ENCODE assay signal across 8 cellular contexts in the genomic region with DNA sequence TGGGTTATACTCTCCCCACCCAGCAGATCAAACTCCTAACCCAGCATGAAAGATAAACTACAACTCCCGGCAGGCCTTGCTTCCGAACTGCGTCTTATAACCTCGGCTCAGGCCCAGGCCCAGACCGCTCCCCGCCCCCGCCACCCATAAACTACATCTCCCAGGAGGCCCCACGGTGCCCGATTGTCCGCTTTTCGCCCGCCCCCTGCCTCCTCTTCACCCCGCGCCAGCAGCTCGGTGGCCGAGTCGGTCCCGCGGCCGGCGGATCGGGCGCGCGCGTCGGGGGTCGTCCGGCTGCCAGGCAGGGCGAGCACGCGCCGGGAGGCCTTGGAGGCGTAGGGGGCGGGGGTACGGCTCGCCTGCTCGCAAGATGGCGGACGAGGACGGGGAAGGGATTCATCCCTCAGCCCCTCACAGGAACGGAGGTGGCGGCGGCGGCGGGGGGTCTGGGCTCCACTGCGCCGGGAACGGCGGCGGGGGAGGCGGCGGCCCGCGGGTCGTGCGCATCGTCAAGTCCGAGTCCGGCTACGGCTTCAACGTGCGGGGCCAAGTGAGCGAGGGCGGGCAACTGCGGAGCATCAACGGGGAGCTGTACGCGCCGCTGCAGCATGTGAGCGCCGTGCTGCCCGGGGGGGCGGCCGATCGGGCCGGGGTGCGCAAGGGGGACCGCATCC. TPM values are rescaled to one million over a fixed set of nuclear protein-coding genes. Genes with fewer than 3 reads are reported as not detected.
DNase-seq lines count a peak whose midpoint lies in the region; ATAC-seq and TF ChIP-seq lines count a peak whose summit lies in the region.

SNX27 (plus strand) TSS at position 219 of the 674 bp plus-strand sequence; CDS start at position 371, 152 bp downstream.

- DNase-seq in DMS53 treated with DMSO at 0.1 percent for 48 hours (lab: John Stamatoyannopoulos, UW; ENCODE audit: unreplicated experiment), result peak; percentile 79
- DNase-seq in KG1 (lab: John Stamatoyannopoulos, UW), result peak; percentile 74
- peak; percentile 88 for DNase-seq in activated T-cell treated with anti-CD3 and anti-CD28 coated beads, Interleukin-2, amount 50 U/mL, for 1 hour
- no peak for DNase-seq in epithelial cell of proximal tubule (ENCODE audit: low read depth)
- peak; percentile 88 for DNase-seq in stimulated activated CD8-positive, alpha-beta memory T cell treated with anti-CD3 and anti-CD28 coated beads, Interleukin-4, amount 100 ng/mL, for 48 hours

- H3K9me3 ChIP-seq in mucosa of rectum (ENCODE audit: control insufficient read depth in 2 of 2, low read length in 2 of 2), result no peaks in the 10 kb centered on the region

- H3K9ac ChIP-seq in mucosa of rectum (ENCODE audit: low read depth in 1 of 2, low read length in 2 of 2), result peak within 1 kb of the TSS; percentile 43 to 87

- ATAC-seq in GM21723 (IDR thresholded peaks at IDR 0.05; ENCODE audit: unreplicated experiment), result peak; percentile 94

- no peaks in the 10 kb centered on the region for H3K36me3 ChIP-seq in mucosa of rectum (ENCODE audit: control insufficient read depth in 2 of 2, insufficient read depth in 2 of 2, low read length in 2 of 2)

- H3K4me1 ChIP-seq in mucosa of rectum (ENCODE audit: control insufficient read depth in 2 of 2, insufficient read depth in 2 of 2, low read length in 2 of 2), result peaks cover 10 to 11% of the 10 kb centered on the region in 2 donors

- peak within 1 kb of the TSS; percentile 79 to 82 for H3K27ac ChIP-seq in mucosa of rectum (ENCODE audit: low read depth in 2 of 2, low read length in 2 of 2)

- no peak for TF ChIP-seq CTCF in epithelial cell of proximal tubule (conservative IDR thresholded peaks at IDR 0.05; ENCODE audit: low read depth, low read length)

- H3K27me3 ChIP-seq in mucosa of rectum (ENCODE audit: control insufficient read depth in 2 of 2, insufficient read depth in 2 of 2, low read length in 2 of 2), result no peaks in the 10 kb centered on the region

- H3K4me3 ChIP-seq in epithelial cell of proximal tubule (ENCODE audit: low read depth, low read length) (peak within 1 kb of the TSS; percentile 67), mucosa of rectum (ENCODE audit: low read length in 2 of 2) (peak within 1 kb of the TSS; percentile 78 to 79)

TF ChIP-seq in PFSK-1, 5 proteins besides CTCF, POLR2A, EP300 and RAD21:
- TF ChIP-seq, protein P1, sequence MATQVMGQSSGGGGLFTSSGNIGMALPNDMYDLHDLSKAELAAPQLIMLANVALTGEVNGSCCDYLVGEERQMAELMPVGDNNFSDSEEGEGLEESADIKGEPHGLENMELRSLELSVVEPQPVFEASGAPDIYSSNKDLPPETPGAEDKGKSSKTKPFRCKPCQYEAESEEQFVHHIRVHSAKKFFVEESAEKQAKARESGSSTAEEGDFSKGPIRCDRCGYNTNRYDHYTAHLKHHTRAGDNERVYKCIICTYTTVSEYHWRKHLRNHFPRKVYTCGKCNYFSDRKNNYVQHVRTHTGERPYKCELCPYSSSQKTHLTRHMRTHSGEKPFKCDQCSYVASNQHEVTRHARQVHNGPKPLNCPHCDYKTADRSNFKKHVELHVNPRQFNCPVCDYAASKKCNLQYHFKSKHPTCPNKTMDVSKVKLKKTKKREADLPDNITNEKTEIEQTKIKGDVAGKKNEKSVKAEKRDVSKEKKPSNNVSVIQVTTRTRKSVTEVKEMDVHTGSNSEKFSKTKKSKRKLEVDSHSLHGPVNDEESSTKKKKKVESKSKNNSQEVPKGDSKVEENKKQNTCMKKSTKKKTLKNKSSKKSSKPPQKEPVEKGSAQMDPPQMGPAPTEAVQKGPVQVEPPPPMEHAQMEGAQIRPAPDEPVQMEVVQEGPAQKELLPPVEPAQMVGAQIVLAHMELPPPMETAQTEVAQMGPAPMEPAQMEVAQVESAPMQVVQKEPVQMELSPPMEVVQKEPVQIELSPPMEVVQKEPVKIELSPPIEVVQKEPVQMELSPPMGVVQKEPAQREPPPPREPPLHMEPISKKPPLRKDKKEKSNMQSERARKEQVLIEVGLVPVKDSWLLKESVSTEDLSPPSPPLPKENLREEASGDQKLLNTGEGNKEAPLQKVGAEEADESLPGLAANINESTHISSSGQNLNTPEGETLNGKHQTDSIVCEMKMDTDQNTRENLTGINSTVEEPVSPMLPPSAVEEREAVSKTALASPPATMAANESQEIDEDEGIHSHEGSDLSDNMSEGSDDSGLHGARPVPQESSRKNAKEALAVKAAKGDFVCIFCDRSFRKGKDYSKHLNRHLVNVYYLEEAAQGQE (IDR thresholded peaks at IDR 0.05; ENCODE audit: insufficient read depth in 1 of 2, low read depth in 2 of 2, low read length in 2 of 2), result no peak
- TF ChIP-seq POLR2AphosphoS5 (IDR thresholded peaks at IDR 0.05; ENCODE audit: low read depth, low read length) (peak; percentile 67; the same call in 1 of the 2 replicates), TAF1 (IDR thresholded peaks at IDR 0.05; ENCODE audit: borderline replicate concordance, insufficient read depth, low read length) (peak; percentile 49; the same call in 1 of the 2 replicates)

RNA-seq across cellular contexts. Expression of gene SNX27, which starts in this region (rescaled TPM):
- 4.8 TPM for polyA plus RNA-seq in PFSK-1 (2012; ENCODE audit: insufficient read length, low read depth)
- 13.2 and 14.8 TPM in 2 replicates for total RNA-seq in epithelial cell of proximal tubule
